ENCODE assay signal across 23 cellular contexts in the genomic region with DNA sequence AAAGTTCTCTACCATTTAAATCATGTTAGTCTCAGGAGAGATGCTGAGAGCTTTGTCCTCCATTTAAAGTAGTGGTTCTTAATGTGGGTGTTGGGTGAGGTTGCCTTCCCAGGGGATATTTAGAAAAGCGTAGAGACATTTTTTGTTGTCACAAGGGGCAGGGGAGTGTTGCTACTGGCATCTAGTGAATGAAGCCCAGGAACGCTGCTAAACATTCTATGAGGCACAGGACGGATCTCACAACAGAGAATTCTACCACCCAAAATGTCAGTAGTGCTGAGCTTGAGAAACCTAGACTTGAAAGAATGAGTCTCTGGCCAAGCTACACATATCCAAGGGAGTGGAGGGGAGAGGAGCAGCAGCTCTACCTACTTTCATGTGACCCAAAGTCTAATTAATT.
"Had no signal": no experiment of that assay in that cellular context is flagged by ENCODE, and none has a peak within 500 bp of the region (broad histone marks: within the 10 kb centered on the region; RNA-seq: fewer than 3 reads in every experiment).

No MANE protein-coding gene starts in this region.

- H3K27ac ChIP-seq: adrenal gland, KMS-11, SK-N-MC, VCaP had no signal

- H3K36me3 ChIP-seq: adrenal gland had no signal

- H3K27ac Mint-ChIP-seq: activated CD4-positive, alpha-beta memory T cell treated with anti-CD3 and anti-CD28 coated beads, Interleukin-2, amount 10 ng/mL, durations not matched to agents 7 days and 5 days; activated CD4-positive, alpha-beta T cell treated with anti-CD3 and anti-CD28 coated beads for 36 hours; activated naive CD8-positive, alpha-beta T cell treated with anti-CD3 and anti-CD28 coated beads, Interleukin-2, amount 10 ng/mL, durations not matched to agents 7 days and 5 days; activated T-cell treated with anti-CD3 and anti-CD28 coated beads, Interleukin-2, amount 50 U/mL, for 72 hours had no signal

- H3K4me3 Mint-ChIP-seq: activated CD4-positive, alpha-beta memory T cell treated with anti-CD3 and anti-CD28 coated beads, Interleukin-2, amount 10 ng/mL, durations not matched to agents 7 days and 5 days; activated CD4-positive, alpha-beta T cell treated with anti-CD3 and anti-CD28 coated beads for 36 hours; activated naive CD8-positive, alpha-beta T cell treated with anti-CD3 and anti-CD28 coated beads, Interleukin-2, amount 10 ng/mL, durations not matched to agents 7 days and 5 days; activated T-cell treated with anti-CD3 and anti-CD28 coated beads, Interleukin-2, amount 50 U/mL, for 72 hours; T-cell had no signal

- H3K4me1 ChIP-seq: adrenal gland had no signal

- DNase-seq: activated CD4-positive, alpha-beta memory T cell treated with anti-CD3 and anti-CD28 coated beads, Interleukin-2, amount 10 ng/mL, durations not matched to agents 7 days and 5 days; activated CD4-positive, alpha-beta T cell treated with anti-CD3 and anti-CD28 coated beads for 36 hours; activated CD4-positive, alpha-beta T cell treated with anti-CD3 and anti-CD28 coated beads, Interleukin-2, amount 50 U/mL, for 1 hour; activated CD4-positive, CD25-positive, alpha-beta regulatory T cell; activated CD8-positive, alpha-beta memory T cell treated with anti-CD3 and anti-CD28 coated beads, Interleukin-2, amount 50 U/mL, for 4 hours; activated naive CD4-positive, alpha-beta T cell treated with anti-CD3 and anti-CD28 coated beads, Interleukin-2, amount 50 U/mL, for 16 hours; activated naive CD8-positive, alpha-beta T cell treated with anti-CD3 and anti-CD28 coated beads, Interleukin-2, amount 10 ng/mL, durations not matched to agents 7 days and 5 days; activated T-cell treated with anti-CD3 and anti-CD28 coated beads, Interleukin-2, amount 50 U/mL, for 72 hours; adrenal gland; anterior cingulate cortex; central memory CD4-positive, alpha-beta T cell; NCI-H1092; NCI-H1417; NCI-H2029; NCI-H345; NCI-H510A; NCI-H526 treated with DMSO at 0.1 percent for 48 hours; T-cell had no signal

- H3K27me3 ChIP-seq: adrenal gland had no signal

- H3K27me3 Mint-ChIP-seq: activated CD4-positive, alpha-beta T cell treated with anti-CD3 and anti-CD28 coated beads for 36 hours had no signal

- FAIRE-seq: bronchial epithelial cell had no signal

- H3K4me1 Mint-ChIP-seq: activated CD4-positive, alpha-beta memory T cell treated with anti-CD3 and anti-CD28 coated beads, Interleukin-2, amount 10 ng/mL, durations not matched to agents 7 days and 5 days; activated CD4-positive, alpha-beta T cell treated with anti-CD3 and anti-CD28 coated beads for 36 hours; activated naive CD8-positive, alpha-beta T cell treated with anti-CD3 and anti-CD28 coated beads, Interleukin-2, amount 10 ng/mL, durations not matched to agents 7 days and 5 days had no signal

- ATAC-seq: activated CD4-positive, alpha-beta T cell treated with anti-CD3 and anti-CD28 coated beads for 36 hours; activated T-cell treated with anti-CD3 and anti-CD28 coated beads, Interleukin-2, amount 50 U/mL, for 72 hours; Right ventricle myocardium inferior; T-cell had no signal

- H3K36me3 Mint-ChIP-seq: activated naive CD8-positive, alpha-beta T cell treated with anti-CD3 and anti-CD28 coated beads, Interleukin-2, amount 10 ng/mL, durations not matched to agents 7 days and 5 days; T-cell had no signal

- H3K4me3 ChIP-seq: adrenal gland, SK-N-MC had no signal

- H3K9me3 ChIP-seq: adrenal gland had no signal

- H3K9me3 Mint-ChIP-seq: activated T-cell treated with anti-CD3 and anti-CD28 coated beads, Interleukin-2, amount 50 U/mL, for 72 hours; T-cell had no signal

- H3K4me2 ChIP-seq: KMS-11 had no signal

- H3K9ac ChIP-seq: KMS-11 had no signal
